ENCODE assay signal across 26 cellular contexts in the genomic region with DNA sequence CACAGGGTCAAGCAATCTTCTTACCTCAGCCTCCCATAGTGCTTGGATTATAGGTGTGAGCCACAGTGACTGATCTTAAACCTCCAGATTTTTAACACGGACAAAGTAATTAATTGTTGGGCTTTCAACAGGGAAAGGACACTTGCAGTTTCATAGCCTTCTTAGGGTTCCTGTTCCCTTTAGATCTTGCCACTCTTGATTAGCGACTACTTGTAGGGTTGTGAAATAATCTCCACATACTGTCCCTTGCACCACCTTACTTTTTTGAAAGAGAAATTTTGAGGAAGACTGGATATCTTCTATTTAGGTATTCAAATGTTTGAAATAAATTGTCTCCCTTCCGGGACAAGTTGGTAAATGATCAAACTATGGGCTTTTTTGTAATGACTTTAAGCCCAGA.
"Had no signal": no experiment of that assay in that cellular context is flagged by ENCODE, and none has a peak within 500 bp of the region (broad histone marks: within the 10 kb centered on the region; RNA-seq: fewer than 3 reads in every experiment).

No MANE protein-coding gene starts in this region.

- DNase-seq: dermis blood vessel endothelial cell; endodermal cell; erythroblast; foreskin keratinocyte; head of caudate nucleus; kidney; left cardiac atrium; left ventricle myocardium inferior; lower lobe of right lung; naive B cell; occipital lobe; pancreas; right cardiac atrium; stimulated activated CD4-positive, alpha-beta T cell treated with anti-CD3 and anti-CD28 coated beads, Interleukin-4, amount 100 ng/mL, for 1 hour; stimulated activated CD8-positive, alpha-beta memory T cell treated with anti-CD3 and anti-CD28 coated beads, Interleukin-4, amount 100 ng/mL, for 48 hours; stimulated activated naive CD8-positive, alpha-beta T cell treated with anti-CD3 and anti-CD28 coated beads, Interleukin-15, Interleukin-2, amounts not matched to agents 100 U/mL and 50 U/mL, for 24 hours; thyroid gland had no signal

- H3K36me3 Mint-ChIP-seq: memory B cell; mesothelial cell of epicardium; naive B cell; stimulated activated effector memory CD8-positive, alpha-beta T cell treated with anti-CD3 and anti-CD28 coated beads, Interleukin-12 subunit alpha, Interleukin-12 subunit beta, amount 100 ng/mL, for 72 hours; type B pancreatic cell had no signal

- H3K4me1 ChIP-seq: foreskin keratinocyte, left ventricle myocardium inferior, lower lobe of right lung, pancreas, suprapubic skin, thyroid gland had no signal

- H3K36me3 ChIP-seq: left ventricle myocardium inferior, lower lobe of right lung, pancreas, suprapubic skin, thyroid gland had no signal

- ATAC-seq: foreskin keratinocyte; left cardiac atrium; lower lobe of right lung; pancreas; right cardiac atrium; stimulated activated effector memory CD8-positive, alpha-beta T cell treated with anti-CD3 and anti-CD28 coated beads, Interleukin-12 subunit alpha, Interleukin-12 subunit beta, amount 100 ng/mL, for 72 hours; stimulated activated naive CD8-positive, alpha-beta T cell treated with anti-CD3 and anti-CD28 coated beads, Interleukin-15, Interleukin-2, amounts not matched to agents 100 U/mL and 50 U/mL, for 24 hours had no signal

- H3K27me3 Mint-ChIP-seq: progenitor cell of endocrine pancreas, type B pancreatic cell had no signal

- H3K9me3 Mint-ChIP-seq: endodermal cell; memory B cell; mesothelial cell of epicardium; naive B cell; nephron; stimulated activated effector memory CD8-positive, alpha-beta T cell treated with anti-CD3 and anti-CD28 coated beads, Interleukin-12 subunit alpha, Interleukin-12 subunit beta, amount 100 ng/mL, for 72 hours; type B pancreatic cell had no signal

- H3K27ac ChIP-seq: foreskin keratinocyte, hepatocyte, left ventricle myocardium inferior, lower lobe of right lung, pancreas, suprapubic skin, thyroid gland had no signal

- H3K27ac Mint-ChIP-seq: endodermal cell; memory B cell; mesothelial cell of epicardium; nephron; progenitor cell of endocrine pancreas; stimulated activated effector memory CD8-positive, alpha-beta T cell treated with anti-CD3 and anti-CD28 coated beads, Interleukin-12 subunit alpha, Interleukin-12 subunit beta, amount 100 ng/mL, for 72 hours; type B pancreatic cell had no signal

- H3K9me3 ChIP-seq: left ventricle myocardium inferior, lower lobe of right lung, pancreas, suprapubic skin, thyroid gland had no signal

- H3K27me3 ChIP-seq: foreskin keratinocyte, hepatocyte, pancreas, suprapubic skin, thyroid gland had no signal

- H3K4me1 Mint-ChIP-seq: endodermal cell; memory B cell; mesothelial cell of epicardium; nephron; stimulated activated effector memory CD8-positive, alpha-beta T cell treated with anti-CD3 and anti-CD28 coated beads, Interleukin-12 subunit alpha, Interleukin-12 subunit beta, amount 100 ng/mL, for 72 hours had no signal

- H3K4me3 ChIP-seq: hepatocyte, left ventricle myocardium inferior, lower lobe of right lung, pancreas, smooth muscle cell, suprapubic skin, thyroid gland had no signal

- H3K4me3 Mint-ChIP-seq: endodermal cell; memory B cell; mesothelial cell of epicardium; naive B cell; nephron; stimulated activated effector memory CD8-positive, alpha-beta T cell treated with anti-CD3 and anti-CD28 coated beads, Interleukin-12 subunit alpha, Interleukin-12 subunit beta, amount 100 ng/mL, for 72 hours; type B pancreatic cell had no signal
